19 cellular contexts compared by ENCODE assay signal in genomic region chr13:50292082-50292481, GRCh38.
"Had no signal": no experiment of that assay in that cellular context is flagged by ENCODE, and none has a peak within 500 bp of the region (broad histone marks: within the 10 kb centered on the region; RNA-seq: fewer than 3 reads in every experiment).

No MANE protein-coding gene starts in this region.

- H3K9me3 ChIP-seq: suprapubic skin, transverse colon, vagina had no signal

- H3K4me1 ChIP-seq: esophagus squamous epithelium, suprapubic skin, transverse colon, vagina had no signal

- ATAC-seq: activated CD4-positive, alpha-beta T cell treated with anti-CD3 and anti-CD28 coated beads for 36 hours; effector memory CD8-positive, alpha-beta T cell; left cardiac atrium; stimulated activated naive CD8-positive, alpha-beta T cell treated with anti-CD3 and anti-CD28 coated beads, Interleukin-15, amount 100 ng/mL, for 72 hours had no signal

- H3K4me1 Mint-ChIP-seq: mesothelial cell of epicardium had no signal

- H3K9me3 Mint-ChIP-seq: effector memory CD8-positive, alpha-beta T cell had no signal

- H3K27ac Mint-ChIP-seq: activated CD4-positive, alpha-beta T cell treated with anti-CD3 and anti-CD28 coated beads for 36 hours; activated naive CD8-positive, alpha-beta T cell; activated T-helper 1 cell treated with anti-CD3 and anti-CD28 coated beads, Interleukin-12 subunit alpha, Interleukin-12 subunit beta, Interleukin-2, Interleukin-4 antibody, amounts not matched to agents 30 ng/mL and 10 ng/mL and 1 ng/mL, durations not matched to agents 14 hours and 24 hours and 36 hours; mesothelial cell of epicardium; stimulated activated naive CD8-positive, alpha-beta T cell treated with anti-CD3 and anti-CD28 coated beads, Interleukin-15, amount 100 ng/mL, for 72 hours had no signal

- DNase-seq: activated CD4-positive, alpha-beta T cell treated with anti-CD3 and anti-CD28 coated beads for 36 hours; activated CD4-positive, alpha-beta T cell treated with anti-CD3 and anti-CD28 coated beads, Interleukin-2, amount 50 U/mL, for 48 hours; effector memory CD8-positive, alpha-beta T cell; esophagus squamous epithelium; left cardiac atrium; occipital lobe; stimulated activated CD4-positive, alpha-beta T cell treated with anti-CD3 and anti-CD28 coated beads, Interleukin-12 subunit alpha, Interleukin-12 subunit beta, amount 100 ng/mL, for 4 hours; stimulated activated CD4-positive, alpha-beta T cell treated with anti-CD3 and anti-CD28 coated beads, Interleukin-1b, Interleukin-23, amount 100 ng/mL, for 48 hours; stimulated activated naive CD8-positive, alpha-beta T cell treated with anti-CD3 and anti-CD28 coated beads, Interleukin-15, amount 100 ng/mL, for 72 hours; T-helper 2 cell; transverse colon had no signal

- H3K27me3 ChIP-seq: cardiac muscle cell, esophagus squamous epithelium, hepatocyte, suprapubic skin, transverse colon, vagina had no signal

- H3K27ac ChIP-seq: cardiac muscle cell, esophagus squamous epithelium, hepatocyte, suprapubic skin, transverse colon, vagina had no signal

- H2AFZ ChIP-seq: hepatocyte had no signal

- H3K4me3 ChIP-seq: cardiac muscle cell, esophagus squamous epithelium, hepatocyte, lung, suprapubic skin, transverse colon, vagina had no signal

- H3K27me3 Mint-ChIP-seq: activated CD4-positive, alpha-beta T cell treated with anti-CD3 and anti-CD28 coated beads for 36 hours; activated naive CD8-positive, alpha-beta T cell; effector memory CD8-positive, alpha-beta T cell had no signal

- H3K36me3 ChIP-seq: cardiac muscle cell, esophagus squamous epithelium, suprapubic skin, transverse colon, vagina had no signal

- H3K4me3 Mint-ChIP-seq: activated CD4-positive, alpha-beta T cell treated with anti-CD3 and anti-CD28 coated beads for 36 hours; activated naive CD8-positive, alpha-beta T cell; activated T-helper 1 cell treated with anti-CD3 and anti-CD28 coated beads, Interleukin-12 subunit alpha, Interleukin-12 subunit beta, Interleukin-2, Interleukin-4 antibody, amounts not matched to agents 30 ng/mL and 10 ng/mL and 1 ng/mL, durations not matched to agents 14 hours and 24 hours and 36 hours; mesothelial cell of epicardium; stimulated activated naive CD8-positive, alpha-beta T cell treated with anti-CD3 and anti-CD28 coated beads, Interleukin-15, amount 100 ng/mL, for 72 hours had no signal

- H3K36me3 Mint-ChIP-seq: activated naive CD8-positive, alpha-beta T cell had no signal

- H3K4me2 ChIP-seq: hepatocyte had no signal
